In genomic region chr5:170333161-170333909, GRCh38 we compare ENCODE assay signal across 9 cellular contexts. TPM values are rescaled to one million over a fixed set of nuclear protein-coding genes. Genes with fewer than 3 reads are reported as not detected.
DNase-seq lines count a peak whose midpoint lies in the region; ATAC-seq and TF ChIP-seq lines count a peak whose summit lies in the region.
"Had no signal": no experiment of that assay in that cellular context is flagged by ENCODE, and none has a peak within 500 bp of the region (broad histone marks: within the 10 kb centered on the region; RNA-seq: fewer than 3 reads in every experiment).

No MANE protein-coding gene starts in this region.

- H3K27me3 Mint-ChIP-seq in WTC11 (ENCODE audit: low read depth): no peaks in the 10 kb centered on the region; the same call in 1 of the 2 replicates
- H3K27me3 Mint-ChIP-seq in dendritic cell treated with granulocyte-macrophage colony-stimulating factor and Interleukin-4, amounts not matched to agents 40 ng/mL and 50 ng/mL, for 4 days: peaks cover 2% of the 10 kb centered on the region

- no peaks in the 10 kb centered on the region for H3K27me3 ChIP-seq in osteoblast (ENCODE audit: insufficient read depth, low read length)

- POLR2A ChIA-PET in WTC11 (lab: Charles Lee): no interaction called here

- H3K27ac Mint-ChIP-seq in WTC11: peak overlapping the region; percentile 96
- H3K27ac Mint-ChIP-seq in dendritic cell treated with granulocyte-macrophage colony-stimulating factor and Interleukin-4, amounts not matched to agents 40 ng/mL and 50 ng/mL, for 4 days: no peak overlapping the region

- H2AFZ ChIP-seq in osteoblast (ENCODE audit: low read length): no peak overlapping the region

- H3K4me3 Mint-ChIP-seq in WTC11: peak overlapping the region; percentile 47
- H3K4me3 Mint-ChIP-seq in dendritic cell treated with granulocyte-macrophage colony-stimulating factor and Interleukin-4, amounts not matched to agents 40 ng/mL and 50 ng/mL, for 4 days: peak overlapping the region; percentile 44

- no peak overlapping the region for H3K4me2 ChIP-seq in osteoblast (ENCODE audit: insufficient read depth, low read length)

- TF ChIP-seq CTCF in WTC11 (IDR thresholded peaks at IDR 0.05) (no peak), osteoblast (IDR thresholded peaks at IDR 0.05; ENCODE audit: extremely low read depth, low read depth, low read length) (no peak)

- H3K79me2 ChIP-seq in osteoblast (ENCODE audit: insufficient read depth, low read length): no peaks in the 10 kb centered on the region

- peaks cover 75% of the 10 kb centered on the region for H3K4me1 Mint-ChIP-seq in WTC11
- H3K4me1 Mint-ChIP-seq in dendritic cell treated with granulocyte-macrophage colony-stimulating factor and Interleukin-4, amounts not matched to agents 40 ng/mL and 50 ng/mL, for 4 days (ENCODE audit: low read depth): no peaks in the 10 kb centered on the region

- no peaks in the 10 kb centered on the region for H3K9me3 Mint-ChIP-seq in WTC11
- H3K9me3 Mint-ChIP-seq in dendritic cell treated with granulocyte-macrophage colony-stimulating factor and Interleukin-4, amounts not matched to agents 40 ng/mL and 50 ng/mL, for 4 days: no peaks in the 10 kb centered on the region

- H4K20me1 ChIP-seq in osteoblast (ENCODE audit: insufficient read depth, low read length): no peaks in the 10 kb centered on the region

- H3K27ac ChIP-seq in osteoblast (ENCODE audit: low read depth, low read length): no peak overlapping the region

- intact Hi-C loops in dendritic cell treated with granulocyte-macrophage colony-stimulating factor and Interleukin-4, amounts not matched to agents 40 ng/mL and 50 ng/mL, for 4 days (cut with micrococcal nuclease): loop anchor here (2.0 to 5.0 kb wide), 2 partner anchors 27 to 36 kb away; partner anchors contain the start of gene LCP2

- no peaks in the 10 kb centered on the region for H3K9me3 ChIP-seq in osteoblast (ENCODE audit: low read depth, low read length)

- no peaks in the 10 kb centered on the region for H3K36me3 Mint-ChIP-seq in WTC11
- H3K36me3 Mint-ChIP-seq in dendritic cell treated with granulocyte-macrophage colony-stimulating factor and Interleukin-4, amounts not matched to agents 40 ng/mL and 50 ng/mL, for 4 days (ENCODE audit: low read depth): no peaks in the 10 kb centered on the region

- DNase-seq in WTC11 (ENCODE audit: low spot score): peak; percentile 61
- DNase-seq in stimulated activated CD4-positive, alpha-beta T cell treated with anti-CD3 and anti-CD28 coated beads, Interleukin-4, amount 100 ng/mL, for 1 hour: peak; percentile 54
- no peak for DNase-seq in osteoblast (ENCODE audit: insufficient read length, low spot score, missing footprints)
- DNase-seq in COLO668 (lab: John Stamatoyannopoulos, UW; ENCODE audit: unreplicated experiment): no peak

- H3K4me3 ChIP-seq in osteoblast (ENCODE audit: insufficient read depth, low read length): no peak overlapping the region

- ATAC-seq in GM19324 (IDR thresholded peaks at IDR 0.05; ENCODE audit: low FRiP score, unreplicated experiment) (peak; percentile 56), HG03432 (IDR thresholded peaks at IDR 0.05; ENCODE audit: unreplicated experiment) (peak; percentile 61), WTC11 (peak; percentile 40), HG02884 (IDR thresholded peaks at IDR 0.05; ENCODE audit: unreplicated experiment) (no peak)

- H3K4me1 ChIP-seq in osteoblast (ENCODE audit: insufficient read depth, low read length): peaks cover 5% of the 10 kb centered on the region

- H3K36me3 ChIP-seq in osteoblast (ENCODE audit: insufficient read depth, low read length): no peaks in the 10 kb centered on the region

- CTCF ChIA-PET in WTC11 (lab: Charles Lee): interaction anchor here (0.8 to 2.6 kb wide), 17 partner anchors 14 to 353 kb away, joined by 3 to 23 read pairs (median 4); partner anchors contain the start of gene INSYN2B

TF ChIP-seq in WTC11, 78 proteins besides CTCF, POLR2A, EP300 and RAD21:
- TF ChIP-seq JAZF1 (CRISPR knock-in tag; IDR thresholded peaks at IDR 0.05) (no peak), CBFB (CRISPR knock-in tag; IDR thresholded peaks at IDR 0.05; ENCODE audit: low read depth) (no peak), TEAD1 (CRISPR knock-in tag; IDR thresholded peaks at IDR 0.05) (peak; percentile 17; the same call in 1 of the 2 replicates), NFYB (CRISPR knock-in tag; conservative IDR thresholded peaks at IDR 0.05; ENCODE audit: low read depth) (no peak), FOXP4 (CRISPR knock-in tag; IDR thresholded peaks at IDR 0.05) (peak; percentile 48; the same call in 1 of the 2 replicates), ZMAT4 (CRISPR knock-in tag; IDR thresholded peaks at IDR 0.05) (no peak), ZNF317 (CRISPR knock-in tag; IDR thresholded peaks at IDR 0.05; ENCODE audit: borderline replicate concordance, low read depth) (no peak), ETV6 (CRISPR knock-in tag; IDR thresholded peaks at IDR 0.05) (0 out of 2 replicates have a peak, but pooled peaks have one; percentile 72), MYBL2 (CRISPR knock-in tag; IDR thresholded peaks at IDR 0.05) (no peak), ATF1 (CRISPR knock-in tag; IDR thresholded peaks at IDR 0.05) (no peak), STAT6 (CRISPR knock-in tag; conservative IDR thresholded peaks at IDR 0.05; ENCODE audit: low read depth) (no peak), SMAD4 (CRISPR knock-in tag; IDR thresholded peaks at IDR 0.05) (no peak), PREB (CRISPR knock-in tag; IDR thresholded peaks at IDR 0.05; ENCODE audit: borderline replicate concordance) (no peak), MXD4 (CRISPR knock-in tag; IDR thresholded peaks at IDR 0.05; ENCODE audit: borderline replicate concordance) (no peak)

RNA-seq across cellular contexts. Expression of gene LCP2, which starts 35.8 kb away (rescaled TPM):
- total RNA-seq in WTC11 (2021) (0.37 to 0.73 TPM (median 0.72 TPM) in 3 replicates), osteoblast (not detected in 2 replicates)

RNA-seq across cellular contexts. Expression of gene KCNMB1, which starts 55.8 kb away (rescaled TPM):
- 0.16 to 0.24 TPM (median 0.21 TPM) in 3 replicates for total RNA-seq in WTC11 (2021)
- total RNA-seq in osteoblast: under 0.01 TPM in 2 replicates
- total RNA-seq: glomerular endothelial cell had no signal

Comparison
In these comparisons a context has a peak if more than half of its experiments do, and no peak if none do; other contexts are left out.
1. DNase-seq: peak in WTC11 (single experiment) and stimulated activated CD4-positive, alpha-beta T cell treated with anti-CD3 and anti-CD28 coated beads, Interleukin-4, amount 100 ng/mL, for 1 hour (single experiment); none in osteoblast (single experiment) and COLO668 (single experiment).